In the genomic region with DNA sequence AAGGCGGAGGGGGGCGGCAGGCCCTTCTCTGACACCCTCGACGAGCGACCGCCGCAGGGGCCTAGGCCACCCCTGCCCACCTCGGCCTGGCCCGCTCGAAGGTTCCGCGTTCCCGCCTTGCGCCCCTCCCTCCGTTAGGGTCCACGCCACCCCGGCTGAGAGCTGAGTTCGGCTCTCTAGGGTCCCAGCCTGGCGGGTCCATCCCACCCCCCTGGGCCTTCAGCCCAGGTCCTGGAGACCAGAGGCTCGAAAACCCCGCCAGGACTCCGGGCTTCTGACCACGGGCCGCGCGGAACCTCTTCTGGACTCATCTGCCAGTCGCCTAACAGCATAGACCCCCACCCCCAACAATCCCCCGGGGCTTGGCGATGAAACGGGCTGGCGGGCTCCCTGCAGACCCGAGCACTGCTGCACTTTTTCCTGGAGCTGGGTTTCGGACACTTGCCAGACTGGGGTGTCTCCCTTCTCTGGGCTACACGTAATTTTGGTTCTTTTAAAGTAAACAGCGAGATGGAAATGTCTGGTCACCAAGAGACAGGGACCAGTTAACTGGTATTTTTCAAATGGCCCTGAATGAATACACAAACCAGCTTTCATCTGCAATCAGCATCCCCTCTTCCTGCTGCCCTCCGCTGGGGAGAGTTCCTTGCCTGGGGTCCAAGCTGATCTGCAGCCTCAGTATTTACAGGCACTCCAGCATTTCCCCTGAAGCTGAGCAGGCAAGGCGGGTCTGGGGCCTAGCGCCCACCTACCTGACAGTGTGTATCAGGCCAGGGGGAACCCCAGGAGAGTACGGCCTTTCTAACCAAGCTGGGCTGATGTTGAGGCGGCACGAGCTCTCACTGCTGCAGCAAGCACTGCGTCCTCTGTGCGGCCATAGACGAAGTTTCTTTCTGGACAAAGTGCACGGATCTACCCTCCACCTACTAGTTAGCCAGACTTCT, we compare ENCODE assay signal across 8 cellular contexts. TPM values are rescaled to one million over a fixed set of nuclear protein-coding genes. Genes with fewer than 3 reads are reported as not detected.
DNase-seq lines count a peak whose midpoint lies in the region; ATAC-seq, FAIRE-seq and TF ChIP-seq lines count a peak whose summit lies in the region.

No MANE protein-coding gene starts in this region.

- H3K36me3 Mint-ChIP-seq in activated T-cell treated with anti-CD3 and anti-CD28 coated beads, Interleukin-2, amount 50 U/mL, for 4 hours (ENCODE audit: insufficient read depth), result peaks cover 16% of the 10 kb centered on the region

- TF ChIP-seq POLR2A in right lobe of liver (IDR thresholded peaks at IDR 0.05) (no peak), tibial nerve (IDR thresholded peaks at IDR 0.05) (no peak)

- no peaks in the 10 kb centered on the region for H3K9me3 Mint-ChIP-seq in activated T-cell treated with anti-CD3 and anti-CD28 coated beads, Interleukin-2, amount 50 U/mL, for 4 hours

- WGBS in right lobe of liver (ENCODE audit: insufficient coverage, low coverage, low lambda C conversion rate, missing lambda C conversion rate), result 76% methylated on average over 8 of the region's 45 CpGs
- WGBS in tibial nerve, 2 donors, result 41 to 45% methylated on average over 38 of the region's 45 CpGs

- H3K4me1 ChIP-seq in ascending aorta (peaks cover 0 to 21% of the 10 kb centered on the region in 2 donors), right lobe of liver (peaks cover 0 to 28% (median 6%) of the 10 kb centered on the region in 4 donors), tibial nerve (peaks cover 0 to 44% (median 24%) of the 10 kb centered on the region in 4 donors)

- peak overlapping the region; percentile 92 to 96 for H3K27ac ChIP-seq in ascending aorta
- peak overlapping the region; percentile 73 to 88 (median 76) for H3K27ac ChIP-seq in right lobe of liver
- peak overlapping the region; percentile 53 to 92 (median 90) for H3K27ac ChIP-seq in tibial nerve

- no peaks in the 10 kb centered on the region for H3K27me3 Mint-ChIP-seq in activated T-cell treated with anti-CD3 and anti-CD28 coated beads, Interleukin-2, amount 50 U/mL, for 4 hours (ENCODE audit: low read depth)

- no peak for DNase-seq in activated T-cell treated with anti-CD3 and anti-CD28 coated beads, Interleukin-2, amount 50 U/mL, for 4 hours
- no peak for DNase-seq in activated T-cell treated with anti-CD3 and anti-CD28 coated beads, Interleukin-2, amount 50 U/mL, for 1 hour
- DNase-seq in ascending aorta (ENCODE audit: low spot score in 2 of 2) (no peak), right lobe of liver (peak in 1 of 3 donors; percentile 61), tibial nerve (ENCODE audit: low spot score in 2 of 2) (peak in 1 of 2 donors; percentile 34), NCI-H446 treated with DMSO at 0.1 percent for 48 hours (lab: John Stamatoyannopoulos, UW) (no peak), RCC 7860 (ENCODE audit: low spot score) (no peak)
- DNase-seq in activated effector memory CD4-positive, alpha-beta T cell treated with Interleukin-2 at 50 U/mL for 16 hours, result no peak

- H3K36me3 ChIP-seq in ascending aorta (peaks cover 42% of the 10 kb centered on the region in 2 donors), right lobe of liver (peaks cover 0 to 38% (median 13%) of the 10 kb centered on the region in 4 donors), tibial nerve (peaks cover 5 to 53% (median 11%) of the 10 kb centered on the region in 3 donors)

- H3K4me3 ChIP-seq in ascending aorta (peak overlapping the region; percentile 87 to 96), right lobe of liver (peak overlapping the region; percentile 76 to 97 (median 81)), tibial nerve (peak overlapping the region; percentile 45 to 90 (median 66))

- H3K27me3 ChIP-seq in ascending aorta (no peaks in the 10 kb centered on the region), right lobe of liver (no peaks in the 10 kb centered on the region), tibial nerve (no peaks in the 10 kb centered on the region)

- no peak for FAIRE-seq in RCC 7860 (lab: Jason Lieb, UNC)

- intact Hi-C loops in ascending aorta (cut with DNase I), result loop anchor here (2.0 kb wide), 2 partner anchors 81 to 113 kb away; a partner anchor contains a TSS
- intact Hi-C loops in right lobe of liver (cut with DNase I), result no loop called here

- ATAC-seq in activated T-cell treated with anti-CD3 and anti-CD28 coated beads, Interleukin-2, amount 50 U/mL, for 4 hours, result no peak
- no peak for ATAC-seq in right lobe of liver

- peaks cover 25% of the 10 kb centered on the region for H3K4me1 Mint-ChIP-seq in activated T-cell treated with anti-CD3 and anti-CD28 coated beads, Interleukin-2, amount 50 U/mL, for 4 hours (ENCODE audit: low read depth)

- TF ChIP-seq CTCF in ascending aorta (IDR thresholded peaks at IDR 0.05) (no peak), right lobe of liver (IDR thresholded peaks at IDR 0.05) (no peak), tibial nerve (IDR thresholded peaks at IDR 0.05) (no peak)

- H3K9me3 ChIP-seq in ascending aorta (no peaks in the 10 kb centered on the region), right lobe of liver (no peaks in the 10 kb centered on the region), tibial nerve (no peaks in the 10 kb centered on the region)

- peak overlapping the region; percentile 71 for H3K4me3 Mint-ChIP-seq in activated T-cell treated with anti-CD3 and anti-CD28 coated beads, Interleukin-2, amount 50 U/mL, for 4 hours

- no peak for TF ChIP-seq EP300 in tibial nerve (IDR thresholded peaks at IDR 0.05)

RNA-seq across cellular contexts. Expression of a gene that starts 0.6 kb away (rescaled TPM):
- total RNA-seq in activated T-cell treated with anti-CD3 and anti-CD28 coated beads, Interleukin-2, amount 50 U/mL, for 4 hours, result 10 to 100 TPM; 35.3 to 46.9 (median 43.7) TPM
- total RNA-seq in ascending aorta, result 43.3 TPM
- 1 to 10 TPM; 5.9 to 8.1 (median 7.6) TPM for total RNA-seq in right lobe of liver
- 10 to 100 TPM; 40.2 to 68.1 (median 41.5) TPM for total RNA-seq in tibial nerve

RNA-seq across cellular contexts. Expression of a gene that starts 7.3 kb away (rescaled TPM):
- 100 to 1,000 TPM; 203 to 227 (median 218) TPM for total RNA-seq in activated T-cell treated with anti-CD3 and anti-CD28 coated beads, Interleukin-2, amount 50 U/mL, for 4 hours
- total RNA-seq in ascending aorta (31.9 TPM), right lobe of liver (10 to 100 TPM; 46.1 to 79.8 (median 57.3) TPM), tibial nerve (100 to 1,000 TPM in 1 of 4 donors, 10 to 100 TPM in 3; 56.8 to 118 (median 76.2) TPM)

RNA-seq across cellular contexts. Expression of a gene that starts 19.0 kb away (rescaled TPM):
- total RNA-seq in activated T-cell treated with anti-CD3 and anti-CD28 coated beads, Interleukin-2, amount 50 U/mL, for 4 hours, result 10 to 100 TPM; 12.8 to 18.1 (median 14.5) TPM
- total RNA-seq in ascending aorta, result 132 TPM
- total RNA-seq in right lobe of liver, result 10 to 100 TPM in 5 of 6 experiments, 1 to 10 TPM in 1; 9.1 to 27.0 (median 21.5) TPM
- total RNA-seq in tibial nerve, result 10 to 100 TPM; 47.4 to 79.0 (median 57.0) TPM

RNA-seq across cellular contexts. Expression of a gene that starts 42.2 kb away (rescaled TPM):
- total RNA-seq in activated T-cell treated with anti-CD3 and anti-CD28 coated beads, Interleukin-2, amount 50 U/mL, for 4 hours, result 10 to 100 TPM; 31.0 to 47.8 (median 44.5) TPM
- total RNA-seq in ascending aorta, result 50.7 TPM
- total RNA-seq in right lobe of liver, result 10 to 100 TPM; 57.5 to 99.2 (median 68.7) TPM
- total RNA-seq in tibial nerve, result 10 to 100 TPM; 63.5 to 79.7 (median 71.0) TPM

RNA-seq across cellular contexts. Expression of a gene that starts 43.5 kb away (rescaled TPM):
- total RNA-seq in activated T-cell treated with anti-CD3 and anti-CD28 coated beads, Interleukin-2, amount 50 U/mL, for 4 hours, result 10 to 100 TPM; 12.1 to 16.0 (median 12.5) TPM
- total RNA-seq in ascending aorta (8.9 TPM), right lobe of liver (1 to 10 TPM in 5 of 6 experiments, under 1 TPM in 1; 0.86 to 3.1 (median 2.7) TPM), tibial nerve (10 to 100 TPM; 19.9 to 32.4 (median 25.7) TPM)
